In the genomic region with DNA sequence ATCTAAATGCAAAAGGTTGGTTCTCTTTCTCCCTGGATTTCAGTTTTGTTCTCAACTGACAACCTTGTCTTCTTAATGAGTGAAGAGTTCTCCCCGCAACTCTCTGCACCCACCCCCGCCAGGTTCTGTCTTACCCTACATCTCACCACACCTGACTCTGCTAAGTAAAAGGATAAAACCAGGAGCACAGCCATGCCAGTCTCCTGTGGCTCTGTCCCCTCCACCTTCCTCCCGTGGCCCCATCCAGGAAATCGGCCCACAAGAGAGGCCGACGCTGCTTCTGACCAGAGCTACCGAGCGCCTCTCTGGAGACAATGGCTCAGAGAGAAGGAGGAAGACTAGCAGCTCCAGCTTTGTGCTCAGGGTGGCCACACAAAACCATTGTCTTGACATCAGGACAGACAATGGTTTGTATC, we compare ENCODE assay signal across 8 cellular contexts.
A peak's percentile ranks its signal among the peaks of the same experiment; 100 is the strongest.
DNase-seq lines count a peak whose midpoint lies in the region; ATAC-seq and TF ChIP-seq lines count a peak whose summit lies in the region.

No MANE protein-coding gene starts in this region.

- H3K14ac ChIP-seq in trophoblast cell (ENCODE audit: low read length) = peak overlapping the region; percentile 33

- no peak overlapping the region for H4K12ac ChIP-seq in trophoblast cell (ENCODE audit: low read depth, low read length)

- peaks cover 51% of the 10 kb centered on the region for H3K4me1 Mint-ChIP-seq in Caco-2 (ENCODE audit: low read depth, unreplicated experiment)
- H3K4me1 Mint-ChIP-seq in glutamatergic neuron (ENCODE audit: low read depth, unreplicated experiment) = peaks cover 60% of the 10 kb centered on the region

- H3K4me3 Mint-ChIP-seq in Caco-2 (ENCODE audit: unreplicated experiment) (peak overlapping the region; percentile 70), glutamatergic neuron (ENCODE audit: unreplicated experiment) (peak overlapping the region; percentile 85)

- peak overlapping the region; percentile 78 for H2BK5ac ChIP-seq in trophoblast cell (ENCODE audit: low read depth, low read length, poor library complexity)

- CTCF ChIA-PET in Caco-2 (lab: Charles Lee) = interaction anchor here (1.1 to 1.8 kb wide), 2 partner anchors 8 to 29 kb away, joined by 3 to 9 read pairs; no protein-coding TSS in a partner anchor

- H3K27ac ChIP-seq in trophoblast cell (ENCODE audit: low read depth, low read length) = peak overlapping the region; percentile 40
- H3K27ac ChIP-seq in brain microvascular endothelial cell = no peak overlapping the region

- peak overlapping the region; percentile 67 for H4K8ac ChIP-seq in trophoblast cell (ENCODE audit: low read depth, low read length)

- TSS peak; percentile 86 for BruUV-seq in Caco-2 (replicated peaks; lab: Mats Ljungman, UMichigan)

- no CpG with 5 or more reads among the region's 8 CpGs for WGBS in trophoblast cell (ENCODE audit: extremely low coverage, insufficient coverage, insufficient read length)

- H3K18ac ChIP-seq in trophoblast cell (ENCODE audit: low read length) = peak overlapping the region; percentile 57

- H3K9me3 ChIP-seq in Caco-2 = no peaks in the 10 kb centered on the region
- H3K9me3 ChIP-seq in trophoblast cell (ENCODE audit: insufficient read depth, low read depth, low read length) = no peaks in the 10 kb centered on the region

- H3K4me1 ChIP-seq in Caco-2 (peaks cover 43% of the 10 kb centered on the region), trophoblast cell (ENCODE audit: control insufficient read depth in 1 of 2, insufficient read depth in 2 of 2, low read length in 2 of 2) (peaks cover 20% of the 10 kb centered on the region in 2 experiments)

- H3K27me3 ChIP-seq in Caco-2 (replicated peaks; ENCODE audit: control insufficient read depth, insufficient read depth, low read length) = no peaks in the 10 kb centered on the region
- no peaks in the 10 kb centered on the region for H3K27me3 ChIP-seq in trophoblast cell (ENCODE audit: insufficient read depth, low read length)
- H3K27me3 ChIP-seq in brain microvascular endothelial cell (replicated peaks) = peaks cover 52% of the 10 kb centered on the region

- peak overlapping the region; percentile 39 for H3K4me3 ChIP-seq in Caco-2 (ENCODE audit: low read depth, low read length)
- no peak overlapping the region for H3K4me3 ChIP-seq in trophoblast cell (ENCODE audit: low read depth, low read length)
- no peak overlapping the region for H3K4me3 ChIP-seq in brain microvascular endothelial cell (ENCODE audit: low read depth, low read length)

- peaks cover 5% of the 10 kb centered on the region for H3K36me3 Mint-ChIP-seq in Caco-2 (ENCODE audit: insufficient read depth, unreplicated experiment)
- H3K36me3 Mint-ChIP-seq in glutamatergic neuron (ENCODE audit: unreplicated experiment) = peaks cover 4% of the 10 kb centered on the region

- peak overlapping the region; percentile 33 for H4K91ac ChIP-seq in trophoblast cell (ENCODE audit: low read depth, low read length)

- peaks cover 5% of the 10 kb centered on the region for H3K79me2 ChIP-seq in trophoblast cell (ENCODE audit: control insufficient read depth, insufficient read depth, low read length, poor library complexity)

- peak overlapping the region; percentile 48 for H3K4ac ChIP-seq in trophoblast cell (ENCODE audit: low read depth, low read length)

- H2BK120ac ChIP-seq in trophoblast cell (ENCODE audit: insufficient read depth, low read length, poor library complexity) = peak overlapping the region; percentile 57

- H3K27me3 Mint-ChIP-seq in Caco-2 (ENCODE audit: insufficient read depth, unreplicated experiment) = no peaks in the 10 kb centered on the region
- peaks cover 3% of the 10 kb centered on the region for H3K27me3 Mint-ChIP-seq in glutamatergic neuron (ENCODE audit: unreplicated experiment)

- peak overlapping the region; percentile 42 for H3K4me2 ChIP-seq in trophoblast cell (ENCODE audit: low read length)

- H2AFZ ChIP-seq in trophoblast cell (ENCODE audit: insufficient read depth, low read length, poor library complexity) = no peak overlapping the region

- no peak overlapping the region for H3K23ac ChIP-seq in trophoblast cell (ENCODE audit: low read length)

- no peak for TF ChIP-seq CTCF in Caco-2 (IDR thresholded peaks at IDR 0.05; ENCODE audit: insufficient read depth in 1 of 2, low read depth in 1 of 2, low read length in 1 of 2, severe bottlenecking in 1 of 2, unreplicated experiment in 1 of 2)
- no peak for TF ChIP-seq CTCF in glutamatergic neuron (IDR thresholded peaks at IDR 0.05; ENCODE audit: partially characterized antibody, unreplicated experiment)
- no peak for TF ChIP-seq CTCF in brain microvascular endothelial cell (IDR thresholded peaks at IDR 0.05; ENCODE audit: low read depth, low read length, missing control alignments)

- POLR2A ChIA-PET in Caco-2 (lab: Charles Lee) = interaction anchor here (0.6 to 1.1 kb wide), 2 partner anchors 9 to 91 kb away, joined by 3 to 4 read pairs; no protein-coding TSS in a partner anchor

- no peaks in the 10 kb centered on the region for H3K9me3 Mint-ChIP-seq in Caco-2 (ENCODE audit: unreplicated experiment)
- H3K9me3 Mint-ChIP-seq in glutamatergic neuron (ENCODE audit: unreplicated experiment) = peaks cover 3% of the 10 kb centered on the region

- H3K27ac Mint-ChIP-seq in Caco-2 (ENCODE audit: unreplicated experiment) (peak overlapping the region; percentile 68), glutamatergic neuron (ENCODE audit: unreplicated experiment) (peak overlapping the region; percentile 89)

- H3K79me1 ChIP-seq in trophoblast cell (ENCODE audit: low read length) = peaks cover 7% of the 10 kb centered on the region

- ATAC-seq in HG03432 (IDR thresholded peaks at IDR 0.05; ENCODE audit: unreplicated experiment) = no peak
- no peak for ATAC-seq in HG03521 (IDR thresholded peaks at IDR 0.05; ENCODE audit: unreplicated experiment)

- intact Hi-C loops in Caco-2 (cut with micrococcal nuclease; ENCODE audit: unreplicated experiment) = loop anchor here (1.0 to 2.0 kb wide), 4 partner anchors 9 to 73 kb away; no protein-coding TSS in a partner anchor

- peak overlapping the region; percentile 38 for H2AK5ac ChIP-seq in trophoblast cell (ENCODE audit: low read length)

- DNase-seq in Caco-2 (no peak), SK-N-DZ (ENCODE audit: low spot score) (peak; percentile 29), glutamatergic neuron (no peak), trophoblast cell (no peak), brain microvascular endothelial cell (no peak), NCI-H1417 treated with DMSO at 0.1 percent for 48 hours (lab: John Stamatoyannopoulos, UW) (no peak)

- in situ Hi-C loops in brain microvascular endothelial cell (cut with HindIII; ENCODE audit: low pct_ligation_motif_present, low sequenced_read_pairs) = no loop called here

- H3K36me3 ChIP-seq in Caco-2 (ENCODE audit: control insufficient read depth, insufficient read depth, low read length) (no peaks in the 10 kb centered on the region), trophoblast cell (ENCODE audit: control insufficient read depth in 1 of 2, insufficient read depth in 2 of 2, low read length in 2 of 2) (no peaks in the 10 kb centered on the region), brain microvascular endothelial cell (replicated peaks) (no peaks in the 10 kb centered on the region)

- H3K9ac ChIP-seq in trophoblast cell (ENCODE audit: low read length) = no peak overlapping the region

- peak overlapping the region; percentile 9 for H2BK12ac ChIP-seq in trophoblast cell (ENCODE audit: low read length)
